In genomic region chr6:36126553-36127458, GRCh38 we compare ENCODE assay signal across 11 cellular contexts. TPM values are rescaled to one million over a fixed set of nuclear protein-coding genes. Genes with fewer than 3 reads are reported as not detected.
DNase-seq lines count a peak whose midpoint lies in the region; ATAC-seq and TF ChIP-seq lines count a peak whose summit lies in the region.
"Had no signal": no experiment of that assay in that cellular context is flagged by ENCODE, and none has a peak within 500 bp of the region (broad histone marks: within the 10 kb centered on the region; RNA-seq: fewer than 3 reads in every experiment).

No MANE protein-coding gene starts in this region.

- no peaks in the 10 kb centered on the region for H3K36me3 Mint-ChIP-seq in activated naive CD4-positive, alpha-beta T cell treated with anti-CD3 and anti-CD28 coated beads, Interleukin-2, amount 50 U/mL, for 24 hours
- H3K36me3 Mint-ChIP-seq in activated naive CD4-positive, alpha-beta T cell treated with anti-CD3 and anti-CD28 coated beads, Interleukin-2, amount 10 ng/mL, durations not matched to agents 7 days and 5 days = no peaks in the 10 kb centered on the region
- H3K36me3 Mint-ChIP-seq in stimulated activated naive B cell treated with anti-CD40 and anti-IgM and Interleukin-4, amounts not matched to agents 10 μg/mL and 1 μg/mL and 100 μg/mL, for 72 hours = no peaks in the 10 kb centered on the region

- no peaks in the 10 kb centered on the region for H3K9me3 Mint-ChIP-seq in activated naive CD4-positive, alpha-beta T cell treated with anti-CD3 and anti-CD28 coated beads, Interleukin-2, amount 50 U/mL, for 24 hours
- H3K9me3 Mint-ChIP-seq in activated naive CD4-positive, alpha-beta T cell treated with anti-CD3 and anti-CD28 coated beads, Interleukin-2, amount 10 ng/mL, durations not matched to agents 7 days and 5 days = no peaks in the 10 kb centered on the region
- H3K9me3 Mint-ChIP-seq in stimulated activated naive B cell treated with anti-CD40 and anti-IgM and Interleukin-4, amounts not matched to agents 10 μg/mL and 1 μg/mL and 100 μg/mL, for 72 hours = no peaks in the 10 kb centered on the region

- H3K36me3 ChIP-seq in BE2C = no peaks in the 10 kb centered on the region

- no peak for ATAC-seq in stimulated activated naive B cell treated with anti-CD40 and anti-IgM and Interleukin-4, amounts not matched to agents 10 μg/mL and 1 μg/mL and 100 μg/mL, for 72 hours (replicated peaks)
- ATAC-seq in esophagus mucosa = no peak

- DNase-seq in activated naive CD4-positive, alpha-beta T cell treated with anti-CD3 and anti-CD28 coated beads, Interleukin-2, amount 10 ng/mL, durations not matched to agents 7 days and 5 days = no peak
- DNase-seq in RWPE1 (ENCODE audit: low spot score) (peak; percentile 19), epithelial cell of prostate (ENCODE audit: low read depth, low spot score) (no peak), BE2C (no peak), HUDEP-2 (lab: John Stamatoyannopoulos, UW; ENCODE audit: unreplicated experiment in 76 of 76) (no peak)
- DNase-seq in stimulated activated naive B cell treated with anti-CD40 and anti-IgM and Interleukin-4, amounts not matched to agents 10 μg/mL and 1 μg/mL and 100 μg/mL, for 72 hours = no peak
- DNase-seq: activated effector memory CD4-positive, alpha-beta T cell treated with anti-CD3 and anti-CD28 coated beads, Interleukin-2, amount 50 U/mL, for 16 hours; MM.1S; NCI-H524 treated with DMSO at 0.1 percent for 48 hours had no signal

- TF ChIP-seq CTCF in RWPE1 (conservative IDR thresholded peaks at IDR 0.05; ENCODE audit: low read depth) = no peak
- no peak for TF ChIP-seq CTCF in BE2C (IDR thresholded peaks at IDR 0.05; ENCODE audit: low read depth, low read length)

- H3K27me3 Mint-ChIP-seq in activated naive CD4-positive, alpha-beta T cell treated with anti-CD3 and anti-CD28 coated beads, Interleukin-2, amount 50 U/mL, for 24 hours = no peaks in the 10 kb centered on the region
- H3K27me3 Mint-ChIP-seq in activated naive CD4-positive, alpha-beta T cell treated with anti-CD3 and anti-CD28 coated beads, Interleukin-2, amount 10 ng/mL, durations not matched to agents 7 days and 5 days = no peaks in the 10 kb centered on the region
- no peaks in the 10 kb centered on the region for H3K27me3 Mint-ChIP-seq in stimulated activated naive B cell treated with anti-CD40 and anti-IgM and Interleukin-4, amounts not matched to agents 10 μg/mL and 1 μg/mL and 100 μg/mL, for 72 hours

- H3K27ac ChIP-seq in RWPE1 = no peak overlapping the region
- peak overlapping the region; percentile 56 for H3K27ac ChIP-seq in epithelial cell of prostate

- no peaks in the 10 kb centered on the region for H3K27me3 ChIP-seq in BE2C

- CTCF ChIA-PET in activated naive CD4-positive, alpha-beta T cell treated with anti-CD3 and anti-CD28 coated beads, Interleukin-2, amount 10 ng/mL, durations not matched to agents 7 days and 5 days (lab: Charles Lee) = interaction anchor here (1.3 kb wide), 2 partner anchors 32 to 68 kb away, joined by 6 to 10 read pairs; no protein-coding TSS in a partner anchor
- CTCF ChIA-PET in RWPE1 (lab: Yijun Ruan, JAX) = interaction anchor here (0.7 kb wide), 2 partner anchors 154 to 360 kb away, joined by 3 read pairs; no protein-coding TSS in a partner anchor

- H3K4me1 Mint-ChIP-seq in activated naive CD4-positive, alpha-beta T cell treated with anti-CD3 and anti-CD28 coated beads, Interleukin-2, amount 50 U/mL, for 24 hours = peaks cover 75% of the 10 kb centered on the region
- peaks cover 68% of the 10 kb centered on the region for H3K4me1 Mint-ChIP-seq in activated naive CD4-positive, alpha-beta T cell treated with anti-CD3 and anti-CD28 coated beads, Interleukin-2, amount 10 ng/mL, durations not matched to agents 7 days and 5 days
- peaks cover 43 to 57% of the 10 kb centered on the region in 2 donors for H3K4me1 Mint-ChIP-seq in stimulated activated naive B cell treated with anti-CD40 and anti-IgM and Interleukin-4, amounts not matched to agents 10 μg/mL and 1 μg/mL and 100 μg/mL, for 72 hours

- peak overlapping the region; percentile 15 for H3K4me3 Mint-ChIP-seq in activated naive CD4-positive, alpha-beta T cell treated with anti-CD3 and anti-CD28 coated beads, Interleukin-2, amount 50 U/mL, for 24 hours
- no peak overlapping the region for H3K4me3 Mint-ChIP-seq in activated naive CD4-positive, alpha-beta T cell treated with anti-CD3 and anti-CD28 coated beads, Interleukin-2, amount 10 ng/mL, durations not matched to agents 7 days and 5 days
- H3K4me3 Mint-ChIP-seq in stimulated activated naive B cell treated with anti-CD40 and anti-IgM and Interleukin-4, amounts not matched to agents 10 μg/mL and 1 μg/mL and 100 μg/mL, for 72 hours = no peak overlapping the region

- POLR2A ChIA-PET in RWPE1 (lab: Yijun Ruan, JAX; ENCODE audit: low non-redundant PET) = no interaction called here

- peak overlapping the region; percentile 20 for H3K27ac Mint-ChIP-seq in activated naive CD4-positive, alpha-beta T cell treated with anti-CD3 and anti-CD28 coated beads, Interleukin-2, amount 50 U/mL, for 24 hours
- no peak overlapping the region for H3K27ac Mint-ChIP-seq in activated naive CD4-positive, alpha-beta T cell treated with anti-CD3 and anti-CD28 coated beads, Interleukin-2, amount 10 ng/mL, durations not matched to agents 7 days and 5 days
- peak overlapping the region; percentile 2 for H3K27ac Mint-ChIP-seq in stimulated activated naive B cell treated with anti-CD40 and anti-IgM and Interleukin-4, amounts not matched to agents 10 μg/mL and 1 μg/mL and 100 μg/mL, for 72 hours

- no peaks in the 10 kb centered on the region for H3K9me3 ChIP-seq in BE2C

- H3K4me3 ChIP-seq in BE2C (ENCODE audit: low read depth, low read length) = no peak overlapping the region

- H3K4me1 ChIP-seq in BE2C = peaks cover 18% of the 10 kb centered on the region

RNA-seq across cellular contexts. Expression of gene MAPK13, which starts 3.5 kb away (rescaled TPM):
- 9.0 TPM for polyA plus RNA-seq in BE2C (2012; ENCODE audit: insufficient read depth, insufficient read length, low read depth)
- total RNA-seq in esophagus mucosa = 97.9 TPM
